Comparison of ENCODE assay signal across 1 cellular context in genomic region chr17:57849874-57850754, GRCh38.
TF ChIP-seq lines count a peak whose summit lies in the region.

MRPS23 (minus strand) TSS chr17:57850044; CDS start chr17:57850010, 34 bp downstream.

TF ChIP-seq in GM23338, 12 proteins besides CTCF, POLR2A, EP300 and RAD21 (continued from another document):
- TF ChIP-seq ZNF462 (CRISPR knock-in tag; IDR thresholded peaks at IDR 0.05): no peak
- TF ChIP-seq EZH2phosphoT487 (IDR thresholded peaks at IDR 0.05; ENCODE audit: unreplicated experiment): no peak
